ENCODE assay signal across 8 cellular contexts in genomic region chr9:104772707-104773106, GRCh38. TPM values are rescaled to one million over a fixed set of nuclear protein-coding genes. Genes with fewer than 3 reads are reported as not detected.
DNase-seq lines count a peak whose midpoint lies in the region; ATAC-seq, FAIRE-seq and TF ChIP-seq lines count a peak whose summit lies in the region.
"Had no signal": no experiment of that assay in that cellular context is flagged by ENCODE, and none has a peak within 500 bp of the region (broad histone marks: within the 10 kb centered on the region; RNA-seq: fewer than 3 reads in every experiment).

No MANE protein-coding gene starts in this region.

- H3K36me3 ChIP-seq in GM12878 (ENCODE audit: control insufficient read depth in 2 of 2, insufficient read depth in 2 of 2, low read length in 1 of 2) (no peaks in the 10 kb centered on the region), small intestine (ENCODE audit: control insufficient read depth in 2 of 2, insufficient read depth in 2 of 2, low read length in 2 of 2) (no peaks in the 10 kb centered on the region)

- in situ Hi-C loops in GM12878 (cut with MboI), result no loop called here

- H2AFZ ChIP-seq in GM12878 (ENCODE audit: control insufficient read depth, low read depth, low read length), result no peak overlapping the region; the same call in 1 of the 2 replicates

- no peak for TF ChIP-seq RAD21 in GM12878 (IDR thresholded peaks at IDR 0.05; ENCODE audit: insufficient read depth, low read depth, low read length)

- peak overlapping the region; percentile 29; the same call in 1 of the 2 replicates for H3K4me3 ChIP-seq in GM12878
- no peak overlapping the region for H3K4me3 ChIP-seq in small intestine (ENCODE audit: low read depth in 1 of 2, low read length in 2 of 2)

- RAD21 ChIA-PET in GM12878 (lab: Charles Lee; ENCODE audit: unreplicated experiment), result interaction anchor here (1.5 kb wide), 1 partner anchor 91 kb away, joined by 3 read pairs; no protein-coding TSS in a partner anchor

- H3K9ac ChIP-seq in GM12878 (ENCODE audit: control insufficient read depth, insufficient read depth, low read length), result peak overlapping the region; percentile 10; the same call in 1 of the 2 replicates

- peaks cover 6% of the 10 kb centered on the region; the same call in 1 of the 2 replicates for H3K79me2 ChIP-seq in GM12878 (ENCODE audit: control insufficient read depth, insufficient read depth, low read length)

- DNase-seq in GM12878 (ENCODE audit: low read depth, low spot score), result no peak
- DNase-seq in small intestine, result no peak
- DNase-seq in stimulated activated naive CD4-positive, alpha-beta T cell treated with Interleukin-2 at 50 U/mL for 16 hours (lab: John Stamatoyannopoulos, UW), result no peak
- DNase-seq: activated naive CD4-positive, alpha-beta T cell had no signal

- peak; percentile 28 for ATAC-seq in GM21390 (IDR thresholded peaks at IDR 0.05; ENCODE audit: unreplicated experiment)
- peak; percentile 40 for ATAC-seq in HG03432 (IDR thresholded peaks at IDR 0.05; ENCODE audit: unreplicated experiment)
- peak; percentile 37 for ATAC-seq in GM12878
- ATAC-seq in HG03520 (IDR thresholded peaks at IDR 0.05; ENCODE audit: unreplicated experiment), result no peak
- no peak for ATAC-seq in GM21737 (IDR thresholded peaks at IDR 0.05; ENCODE audit: unreplicated experiment)

- SMC1A ChIA-PET in GM12878 (lab: Charles Lee; ENCODE audit: uncharacterized antibody, unreplicated experiment), result interaction anchor here (1.0 to 4.1 kb wide), 3 partner anchors 11 to 25 kb away, joined by 3 to 29 read pairs (median 4); partner anchors contain the start of gene NIPSNAP3A

- FAIRE-seq in GM12878 (lab: Jason Lieb, UNC) (peak; percentile 47), small intestine (lab: Jason Lieb, UNC) (peak; percentile 10)

- H3K27ac ChIP-seq in GM12878 (ENCODE audit: control insufficient read depth, insufficient read depth) (peak overlapping the region; percentile 98), small intestine (ENCODE audit: low read depth in 1 of 2, low read length in 1 of 2) (no peak overlapping the region)

- CTCF ChIA-PET in GM12878 (lab: Yijun Ruan, JAX), result interaction anchor here (3.1 kb wide), 1 partner anchor 25 kb away, joined by 12 read pairs; the partner anchor contains the start of gene NIPSNAP3A

- no TSS peak for BruUV-seq in GM12878 (replicated peaks; lab: Mats Ljungman, UMichigan)

- no peak for TF ChIP-seq CTCF in GM12878 (IDR thresholded peaks at IDR 0.05 in 2 of 3, conservative IDR thresholded peaks at IDR 0.05 in 1 of 3; ENCODE audit: control insufficient read depth in 2 of 3, extremely low read depth in 1 of 3, insufficient read depth in 1 of 3, low read depth in 3 of 3, low read length in 3 of 3)

- intact Hi-C loops in GM12878 (cut with micrococcal nuclease; ENCODE audit: unreplicated experiment), result loop anchor here (5.0 to 10.0 kb wide), 3 partner anchors 472 to 782 kb away; partner anchors contain the start of genes FKTN and SLC44A1

- POLR2A ChIA-PET in GM12878 (lab: Charles Lee), result interaction anchor here (0.8 to 1.7 kb wide), 3 partner anchors 9 to 25 kb away, joined by 5 to 8 read pairs (median 5); partner anchors contain the start of genes NIPSNAP3A and NIPSNAP3B

- no peaks in the 10 kb centered on the region for H4K20me1 ChIP-seq in GM12878 (ENCODE audit: control insufficient read depth, insufficient read depth)

- peak in 1 of 2 experiments; percentile 7; a peak in 1 of 4 replicates for TF ChIP-seq EP300 in GM12878 (IDR thresholded peaks at IDR 0.05; ENCODE audit: borderline replicate concordance in 1 of 2, control insufficient read depth in 1 of 2, low read depth in 2 of 2, low read length in 2 of 2)

- H3K9me3 ChIP-seq in GM12878 (replicated peaks; ENCODE audit: control insufficient read depth, insufficient read depth, low read length), result no peaks in the 10 kb centered on the region
- H3K9me3 ChIP-seq in small intestine (ENCODE audit: control insufficient read depth, low read depth), result no peaks in the 10 kb centered on the region

- peaks cover 24% of the 10 kb centered on the region for H3K4me1 ChIP-seq in GM12878 (ENCODE audit: control insufficient read depth, insufficient read depth, low read length)
- H3K4me1 ChIP-seq in small intestine (ENCODE audit: control insufficient read depth in 2 of 2, insufficient read depth in 1 of 2, low read depth in 1 of 2, low read length in 1 of 2), result no peaks in the 10 kb centered on the region

- peak overlapping the region; percentile 77 for H3K4me2 ChIP-seq in GM12878 (ENCODE audit: control insufficient read depth, insufficient read depth)

- H3K27me3 ChIP-seq in GM12878 (replicated peaks in 1 of 2; ENCODE audit: control insufficient read depth in 2 of 2, insufficient read depth in 2 of 2, low read length in 1 of 2) (no peaks in the 10 kb centered on the region), small intestine (ENCODE audit: control insufficient read depth in 2 of 2, insufficient read depth in 2 of 2, low read length in 2 of 2) (no peaks in the 10 kb centered on the region)

- whole genome bisulfite sequencing in GM12878 (ENCODE audit: insufficient coverage, insufficient replicate concordance, low lambda C conversion rate, missing lambda C conversion rate), result 3% methylated on average over 4 of the region's 4 CpGs
- WGBS in small intestine, 3 donors, result 56 to 89% (median 83%) methylated on average over 4 of the region's 4 CpGs

- no peak for TF ChIP-seq POLR2A in GM12878 (IDR thresholded peaks at IDR 0.05; ENCODE audit: low read depth, low read length)

TF ChIP-seq in GM12878, 131 proteins besides CTCF, POLR2A, EP300 and RAD21 (continues in another document):
- TF ChIP-seq HSF1 (IDR thresholded peaks at IDR 0.05; ENCODE audit: low read depth, low read length) (no peak), PAX5 (IDR thresholded peaks at IDR 0.05; ENCODE audit: borderline replicate concordance, low read depth, low read length) (no peak), MEF2A (IDR thresholded peaks at IDR 0.05; ENCODE audit: insufficient read depth, low read depth, low read length) (0 out of 2 replicates have a peak, but pooled peaks have one; percentile 38), TARDBP (IDR thresholded peaks at IDR 0.05; ENCODE audit: borderline replicate concordance) (no peak)

RNA-seq across cellular contexts. Expression of gene NIPSNAP3B, which starts 8.8 kb away (rescaled TPM):
- total RNA-seq in GM12878 (2013; cell fraction: nucleolus; rRNA removed), result 23.4 and 24.0 TPM in 2 replicates
- total RNA-seq in GM12878 (2014; rRNA removed) (3.1 and 5.3 TPM in 2 replicates), GM12878 (2014; rRNA removed; fragmentation: Illumina TruSeq; extraction: Trizol) (3.6 and 4.5 TPM in 2 replicates), GM12878 (2021) (4.6 and 4.7 TPM in 2 replicates)
- polyA plus RNA-seq in GM12878 (2011; ENCODE audit: low read depth), result 1.3 TPM
- polyA plus RNA-seq in GM12878 (2011; rRNA removed) (4.3 and 6.6 TPM in 2 replicates), GM12878 (2014; fragmentation: Illumina TruSeq; extraction: Trizol) (3.8 and 7.6 TPM in 2 replicates), GM12878 (2014; fragmentation: Nextera tagmentation; extraction: Ambion mirVana) (1 to 10 TPM; 4.9 to 6.9 TPM), GM12878 (2014; rRNA removed) (2.8 and 4.2 TPM in 2 replicates), GM12878 (2016; fragmentation: Nextera tagmentation; extraction: Ambion mirVana) (1 to 10 TPM; 4.3 to 5.2 TPM), small intestine (1 to 10 TPM in 1 of 3 donors, under 1 TPM in 1, not detected in 1; 0.67 to 1.1 TPM)
- polyA plus RNA-seq in GM12878 (2011; cell fraction: cytosol; rRNA removed), result 1.2 TPM in 2 replicates
- polyA plus RNA-seq in GM12878 (2011; cell fraction: nucleus; rRNA removed), result 3.9 and 6.9 TPM in 2 replicates
- polyA plus RNA-seq in GM12878 (2012), result 2.0 and 2.7 TPM in 2 replicates
- polyA minus RNA-seq in GM12878 (2011; rRNA and poly(A)+ RNA removed), result 1.1 and 1.8 TPM in 2 replicates
- 1.2 TPM in 1 of 2 replicates, not detected in the other for polyA minus RNA-seq in GM12878 (2011; cell fraction: cytosol; rRNA and poly(A)+ RNA removed)
- polyA minus RNA-seq in GM12878 (2011; cell fraction: nucleus; rRNA and poly(A)+ RNA removed), result 2.6 and 3.1 TPM in 2 replicates

RNA-seq across cellular contexts. Expression of gene NIPSNAP3A, which starts 25.2 kb away (rescaled TPM):
- 20.7 and 22.4 TPM in 2 replicates for total RNA-seq in GM12878 (2013; cell fraction: nucleolus; rRNA removed)
- total RNA-seq in GM12878 (2014; rRNA removed) (26.3 and 30.0 TPM in 2 replicates), GM12878 (2014; rRNA removed; fragmentation: Illumina TruSeq; extraction: Trizol) (21.0 and 24.3 TPM in 2 replicates), GM12878 (2021) (19.1 and 19.5 TPM in 2 replicates)
- polyA plus RNA-seq in GM12878 (2011; ENCODE audit: low read depth), result 11.2 TPM
- polyA plus RNA-seq in GM12878 (2011; rRNA removed) (41.7 and 56.7 TPM in 2 replicates), GM12878 (2014; fragmentation: Illumina TruSeq; extraction: Trizol) (21.3 and 25.6 TPM in 2 replicates), GM12878 (2014; fragmentation: Nextera tagmentation; extraction: Ambion mirVana) (10 to 100 TPM; 60.9 to 87.2 TPM), GM12878 (2014; rRNA removed) (17.1 and 25.6 TPM in 2 replicates), GM12878 (2016; fragmentation: Nextera tagmentation; extraction: Ambion mirVana) (10 to 100 TPM; 43.7 to 45.3 TPM), small intestine (10 to 100 TPM; 26.5 to 39.6 (median 31.1) TPM)
- polyA plus RNA-seq in GM12878 (2011; cell fraction: cytosol; rRNA removed), result 12.6 and 13.7 TPM in 2 replicates
- 19.9 and 22.7 TPM in 2 replicates for polyA plus RNA-seq in GM12878 (2011; cell fraction: nucleus; rRNA removed)
- 11.1 and 13.1 TPM in 2 replicates for polyA plus RNA-seq in GM12878 (2012)
- polyA minus RNA-seq in GM12878 (2011; rRNA and poly(A)+ RNA removed), result 8.6 and 11.7 TPM in 2 replicates
- polyA minus RNA-seq in GM12878 (2011; cell fraction: cytosol; rRNA and poly(A)+ RNA removed), result 3.7 and 6.5 TPM in 2 replicates
- 5.4 and 7.3 TPM in 2 replicates for polyA minus RNA-seq in GM12878 (2011; cell fraction: nucleus; rRNA and poly(A)+ RNA removed)

Comparison
In these comparisons a context has a peak if more than half of its experiments do, and no peak if none do; other contexts are left out.
1. ATAC-seq: peak in GM21390 (single experiment), HG03432 (single experiment) and GM12878 (single experiment); none in HG03520 (single experiment) and GM21737 (single experiment).